Comparison of ENCODE assay signal across 9 cellular contexts in the genomic region with DNA sequence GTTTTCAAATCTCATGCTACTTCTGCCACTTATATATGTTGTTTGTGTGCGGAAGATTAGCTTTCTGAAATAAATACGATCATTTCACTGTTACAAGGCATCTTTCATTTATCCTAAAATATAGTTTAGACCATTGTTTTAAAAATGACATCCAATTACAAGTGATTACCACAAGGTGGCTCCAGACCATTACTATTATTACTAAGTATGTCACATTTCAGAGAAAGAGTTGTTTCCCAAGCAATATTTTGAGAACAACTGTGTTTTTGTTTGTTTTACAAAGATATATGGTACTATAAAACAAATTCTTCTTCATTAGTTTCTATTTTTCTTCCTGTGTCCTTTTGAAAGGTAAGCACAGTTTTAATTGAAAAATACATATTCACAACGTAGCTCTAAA.
DNase-seq lines count a peak whose midpoint lies in the region; ATAC-seq and TF ChIP-seq lines count a peak whose summit lies in the region.
"Had no signal": no experiment of that assay in that cellular context is flagged by ENCODE, and none has a peak within 500 bp of the region (broad histone marks: within the 10 kb centered on the region; RNA-seq: fewer than 3 reads in every experiment).

No MANE protein-coding gene starts in this region.

- H3K27me3 ChIP-seq in ascending aorta = no peaks in the 10 kb centered on the region

- DNase-seq in NOMO-1 treated with DMSO at 0.1 percent for 48 hours (lab: John Stamatoyannopoulos, UW; ENCODE audit: unreplicated experiment) (peak; percentile 64), NOMO-1 treated with dmso at 0.1 percent for 144 hours (lab: John Stamatoyannopoulos, UW; ENCODE audit: unreplicated experiment) (no peak), LNCaP clone FGC (ENCODE audit: low read depth) (peak; percentile 14), ascending aorta (ENCODE audit: low spot score in 2 of 2) (no peak), kidney tubule cell (ENCODE audit: low spot score) (peak; percentile 63)
- no peak for DNase-seq in stimulated activated CD4-positive, alpha-beta T cell treated with anti-CD3 and anti-CD28 coated beads, Interleukin-4, amount 100 ng/mL, for 1 hour
- DNase-seq in activated naive CD4-positive, alpha-beta T cell treated with anti-CD3 and anti-CD28 coated beads, Interleukin-2, amount 50 U/mL, for 72 hours (ENCODE audit: low spot score in 2 of 2) = no peak

- no peak overlapping the region for H3K27ac ChIP-seq in ascending aorta

- H3K4me3 ChIP-seq in LNCaP clone FGC (ENCODE audit: low read depth, low read length) (no peak overlapping the region), ascending aorta (no peak overlapping the region)

- H3K36me3 ChIP-seq in ascending aorta = no peaks in the 10 kb centered on the region

- H3K9me3 ChIP-seq in ascending aorta = no peaks in the 10 kb centered on the region

- intact Hi-C loops in ascending aorta (cut with DNase I) = loop anchor here (5.0 kb wide), 1 partner anchor 741 kb away; no protein-coding TSS in a partner anchor

- ATAC-seq in esophagus mucosa = no peak
- ATAC-seq in activated naive CD4-positive, alpha-beta T cell treated with anti-CD3 and anti-CD28 coated beads, Interleukin-2, amount 50 U/mL, for 72 hours = no peak

- no peaks in the 10 kb centered on the region for H3K4me1 ChIP-seq in ascending aorta

- no peaks in the 10 kb centered on the region for H3K36me3 Mint-ChIP-seq in activated naive CD4-positive, alpha-beta T cell treated with anti-CD3 and anti-CD28 coated beads, Interleukin-2, amount 50 U/mL, for 72 hours
- H3K36me3 Mint-ChIP-seq: activated naive CD4-positive, alpha-beta T cell treated with anti-CD3 and anti-CD28 coated beads, Interleukin-2, amount 50 U/mL, for 24 hours had no signal

- peak; percentile 51 for TF ChIP-seq CTCF in LNCaP clone FGC (IDR thresholded peaks at IDR 0.05; ENCODE audit: control insufficient read depth, extremely low read depth, insufficient read depth)
- TF ChIP-seq CTCF in ascending aorta (IDR thresholded peaks at IDR 0.05) = peak; percentile 3 to 59 (median 45)

- no peak overlapping the region for H3K27ac Mint-ChIP-seq in activated naive CD4-positive, alpha-beta T cell treated with anti-CD3 and anti-CD28 coated beads, Interleukin-2, amount 50 U/mL, for 72 hours
- H3K27ac Mint-ChIP-seq: activated naive CD4-positive, alpha-beta T cell treated with anti-CD3 and anti-CD28 coated beads, Interleukin-2, amount 50 U/mL, for 24 hours had no signal

- no peaks in the 10 kb centered on the region for H3K9me3 Mint-ChIP-seq in activated naive CD4-positive, alpha-beta T cell treated with anti-CD3 and anti-CD28 coated beads, Interleukin-2, amount 50 U/mL, for 72 hours
- H3K9me3 Mint-ChIP-seq: activated naive CD4-positive, alpha-beta T cell treated with anti-CD3 and anti-CD28 coated beads, Interleukin-2, amount 50 U/mL, for 24 hours had no signal

Comparison
In these comparisons a context has a peak if more than half of its experiments do, and no peak if none do; other contexts are left out.
1. DNase-seq: peak in NOMO-1 treated with DMSO at 0.1 percent for 48 hours (single experiment), LNCaP clone FGC (single experiment) and kidney tubule cell (single experiment); none in NOMO-1 treated with dmso at 0.1 percent for 144 hours (single experiment), ascending aorta (0 of 2), stimulated activated CD4-positive, alpha-beta T cell treated with anti-CD3 and anti-CD28 coated beads, Interleukin-4, amount 100 ng/mL, for 1 hour (single experiment) and activated naive CD4-positive, alpha-beta T cell treated with anti-CD3 and anti-CD28 coated beads, Interleukin-2, amount 50 U/mL, for 72 hours (0 of 2).